21 cellular contexts compared by ENCODE assay signal in genomic region chr5:38615042-38615441, GRCh38. TPM values are rescaled to one million over a fixed set of nuclear protein-coding genes. Genes with fewer than 3 reads are reported as not detected.
A peak's percentile ranks its signal among the peaks of the same experiment; 100 is the strongest.
DNase-seq lines count a peak whose midpoint lies in the region; ATAC-seq, FAIRE-seq and TF ChIP-seq lines count a peak whose summit lies in the region.
"Had no signal": no experiment of that assay in that cellular context is flagged by ENCODE, and none has a peak within 500 bp of the region (broad histone marks: within the 10 kb centered on the region; RNA-seq: fewer than 3 reads in every experiment).

No MANE protein-coding gene starts in this region.

- H4K20me1 ChIP-seq in K562 (replicated peaks; ENCODE audit: control insufficient read depth, insufficient read depth, low read length), result no peaks in the 10 kb centered on the region
- H4K20me1 ChIP-seq: BLaER1 treated with 17β-estradiol and CSF1 and Interleukin-3, amounts not matched to agents 10 nM and 100 nM had no signal

- no peaks in the 10 kb centered on the region for H3K9me1 ChIP-seq in K562 (ENCODE audit: control insufficient read depth, insufficient read depth, low read length)

- no peak overlapping the region for H3K4ac ChIP-seq in mesendoderm (ENCODE audit: low read depth, low read length)

- H3K9ac ChIP-seq in K562 (ENCODE audit: insufficient read depth in 1 of 2, low read depth in 2 of 2, low read length in 2 of 2) (no peak overlapping the region), mesendoderm (ENCODE audit: low read length) (no peak overlapping the region)
- H3K9ac ChIP-seq: BLaER1 treated with 17β-estradiol and CSF1 and Interleukin-3, amounts not matched to agents 10 nM and 100 nM; GM23248 had no signal

- no peak overlapping the region for H2BK120ac ChIP-seq in mesendoderm (ENCODE audit: low read depth, low read length)

- CTCF ChIA-PET in K562 (lab: Yijun Ruan, JAX; ENCODE audit: low intra/inter-chr PET ratio), result no interaction called here

- H2AFZ ChIP-seq in K562 (ENCODE audit: low read depth, low read length), result no peak overlapping the region
- H2AFZ ChIP-seq: GM23248 had no signal

- in situ Hi-C loops in K562 (cut with MboI), result no loop called here

- TF ChIP-seq CTCF in C4-2B (conservative IDR thresholded peaks at IDR 0.05) (no peak), K562 (IDR thresholded peaks at IDR 0.05 in 2 of 3, conservative IDR thresholded peaks at IDR 0.05 in 1 of 3; ENCODE audit: insufficient read depth in 2 of 3, low read depth in 1 of 3, low read length in 3 of 3) (no peak), testis (IDR thresholded peaks at IDR 0.05) (no peak), lower lobe of right lung (IDR thresholded peaks at IDR 0.05) (no peak)

- no peak overlapping the region for H4K8ac ChIP-seq in mesendoderm (ENCODE audit: low read depth, low read length)

- BruUV-seq in K562 (replicated peaks; lab: Mats Ljungman, UMichigan), result no TSS peak

- H3K27ac ChIP-seq in C4-2B (peak overlapping the region; percentile 27; the same call in 1 of the 2 replicates), K562 (ENCODE audit: extremely low read depth, low read depth, low read length) (no peak overlapping the region), mesendoderm (ENCODE audit: low read depth, low read length) (no peak overlapping the region), testis (no peak overlapping the region), lower lobe of right lung (no peak overlapping the region)
- H3K27ac ChIP-seq: BLaER1 treated with 17β-estradiol and CSF1 and Interleukin-3, amounts not matched to agents 10 nM and 100 nM; GM23248 had no signal

- POLR2A ChIA-PET in K562 (lab: Yijun Ruan, JAX), result interaction anchor here (1.1 kb wide), 1 partner anchor 22 kb away, joined by 3 read pairs; no protein-coding TSS in a partner anchor

- H2BK5ac ChIP-seq in mesendoderm (ENCODE audit: low read length), result peak overlapping the region; percentile 90

- H2AK5ac ChIP-seq in mesendoderm (ENCODE audit: low read length), result no peak overlapping the region

- TF ChIP-seq POLR2A in K562 (conservative IDR thresholded peaks at IDR 0.05) (no peak), testis (IDR thresholded peaks at IDR 0.05) (no peak)

- H2BK15ac ChIP-seq in mesendoderm (replicated peaks; ENCODE audit: low read depth), result no peak overlapping the region

- H3K23ac ChIP-seq in mesendoderm (ENCODE audit: low read length), result no peak overlapping the region

- H3K27me3 ChIP-seq in K562 (ENCODE audit: control insufficient read depth in 2 of 2, insufficient read depth in 2 of 2, low read length in 2 of 2), result no peaks in the 10 kb centered on the region
- no peaks in the 10 kb centered on the region for H3K27me3 ChIP-seq in mesendoderm (ENCODE audit: insufficient read depth, low read length, poor library complexity)
- no peaks in the 10 kb centered on the region for H3K27me3 ChIP-seq in testis
- no peaks in the 10 kb centered on the region for H3K27me3 ChIP-seq in lower lobe of right lung (ENCODE audit: low read depth)
- H3K27me3 ChIP-seq: BLaER1 treated with 17β-estradiol and CSF1 and Interleukin-3, amounts not matched to agents 10 nM and 100 nM had no signal

- H3K27ac Mint-ChIP-seq in activated naive CD8-positive, alpha-beta T cell treated with anti-CD3 and anti-CD28 coated beads for 36 hours, result no peak overlapping the region
- H3K27ac Mint-ChIP-seq: CD8-positive, alpha-beta T cell had no signal

- intact Hi-C loops in K562 (cut with micrococcal nuclease), result no loop called here
- intact Hi-C loops in testis (cut with DNase I; ENCODE audit: low total_unique reads), result no loop called here
- intact Hi-C loops in lower lobe of right lung (cut with DNase I), result no loop called here

- no peak overlapping the region for H3K4me2 ChIP-seq in K562 (ENCODE audit: insufficient read depth, low read length)
- no peak overlapping the region for H3K4me2 ChIP-seq in mesendoderm (ENCODE audit: low read length)
- H3K4me2 ChIP-seq: BLaER1 treated with 17β-estradiol and CSF1 and Interleukin-3, amounts not matched to agents 10 nM and 100 nM had no signal

- FAIRE-seq in K562 (lab: Jason Lieb, UNC), result no peak
- FAIRE-seq: D721Med, G401.6, GM12891, H54 had no signal

- H3K36me3 Mint-ChIP-seq in activated naive CD8-positive, alpha-beta T cell treated with anti-CD3 and anti-CD28 coated beads for 36 hours, result no peaks in the 10 kb centered on the region
- H3K36me3 Mint-ChIP-seq: CD8-positive, alpha-beta T cell had no signal

- H3K9me3 ChIP-seq in K562 (replicated peaks; ENCODE audit: control insufficient read depth, insufficient read depth, low read depth, low read length), result no peaks in the 10 kb centered on the region
- no peaks in the 10 kb centered on the region for H3K9me3 ChIP-seq in testis
- peaks cover 8% of the 10 kb centered on the region for H3K9me3 ChIP-seq in lower lobe of right lung

- TF ChIP-seq RAD21 in K562 (CRISPR knock-in tag; conservative IDR thresholded peaks at IDR 0.05 in 1 of 2, IDR thresholded peaks at IDR 0.05 in 1 of 2), result no peak

- no peak overlapping the region for H4K5ac ChIP-seq in mesendoderm (ENCODE audit: low read length)

- TF ChIP-seq EP300 in K562 (IDR thresholded peaks at IDR 0.05; ENCODE audit: low read length), result no peak

- peak overlapping the region; percentile 56 for H3K18ac ChIP-seq in mesendoderm (ENCODE audit: low read length)

- H3K4me1 Mint-ChIP-seq in activated naive CD8-positive, alpha-beta T cell treated with anti-CD3 and anti-CD28 coated beads for 36 hours, result no peaks in the 10 kb centered on the region

- WGBS in K562 (ENCODE audit: insufficient coverage, low coverage, missing lambda C conversion rate), result 0% methylated on average over 1 of the region's 1 CpG
- no CpG with 5 or more reads among the region's 1 CpG for WGBS in mesendoderm (ENCODE audit: extremely low coverage, insufficient coverage, low lambda C conversion rate)
- 77 to 89% methylated on average over 1 of the region's 1 CpG for WGBS in testis, 2 donors

- no peak overlapping the region for H3K56ac ChIP-seq in mesendoderm (ENCODE audit: low read length)

- no peaks in the 10 kb centered on the region for H3K79me1 ChIP-seq in mesendoderm (ENCODE audit: low read length)

- no peak overlapping the region for H3K4me3 Mint-ChIP-seq in activated naive CD8-positive, alpha-beta T cell treated with anti-CD3 and anti-CD28 coated beads for 36 hours
- H3K4me3 Mint-ChIP-seq: CD8-positive, alpha-beta T cell had no signal

- peaks cover 15% of the 10 kb centered on the region for H3K9me3 Mint-ChIP-seq in activated naive CD8-positive, alpha-beta T cell treated with anti-CD3 and anti-CD28 coated beads for 36 hours

- H3K4me1 ChIP-seq in K562 (replicated peaks in 1 of 2; ENCODE audit: control insufficient read depth in 2 of 2, insufficient read depth in 2 of 2, low read length in 2 of 2) (no peaks in the 10 kb centered on the region), mesendoderm (ENCODE audit: control insufficient read depth, low read depth, low read length) (peaks cover 8% of the 10 kb centered on the region), testis (peaks cover 3% of the 10 kb centered on the region), lower lobe of right lung (peaks cover 22% of the 10 kb centered on the region)
- H3K4me1 ChIP-seq: BLaER1 treated with 17β-estradiol and CSF1 and Interleukin-3, amounts not matched to agents 10 nM and 100 nM had no signal

- ATAC-seq in K562 (no peak), lower lobe of right lung (no peak)
- ATAC-seq: CD8-positive, alpha-beta T cell had no signal

- H3K36me3 ChIP-seq in K562 (ENCODE audit: control insufficient read depth, insufficient read depth, low read length), result no peaks in the 10 kb centered on the region
- H3K36me3 ChIP-seq in mesendoderm (ENCODE audit: control insufficient read depth, insufficient read depth, low read length), result no peaks in the 10 kb centered on the region
- H3K36me3 ChIP-seq in testis (ENCODE audit: low read depth, missing control alignments), result no peaks in the 10 kb centered on the region
- H3K36me3 ChIP-seq in lower lobe of right lung, result no peaks in the 10 kb centered on the region
- H3K36me3 ChIP-seq: BLaER1 treated with 17β-estradiol and CSF1 and Interleukin-3, amounts not matched to agents 10 nM and 100 nM had no signal

- peaks cover 7% of the 10 kb centered on the region for H3K27me3 Mint-ChIP-seq in activated naive CD8-positive, alpha-beta T cell treated with anti-CD3 and anti-CD28 coated beads for 36 hours

- DNase-seq in SK-N-DZ (ENCODE audit: low spot score), result peak; percentile 30
- DNase-seq in K562 (ENCODE audit: extremely low read depth in 1 of 4, low spot score in 3 of 4), result no peak
- DNase-seq in mesendoderm, result peak; percentile 81
- DNase-seq in activated naive CD4-positive, alpha-beta T cell (lab: John Stamatoyannopoulos, UW), result no peak
- DNase-seq in testis, result no peak
- DNase-seq in activated naive CD8-positive, alpha-beta T cell treated with anti-CD3 and anti-CD28 coated beads for 36 hours, result no peak
- no peak for DNase-seq in lower lobe of right lung
- DNase-seq: AML-193; CD8-positive, alpha-beta T cell; COR-L47; DMS153; DMS79 treated with DMSO at 0.1 percent for 48 hours; EL; GM23248; IMR-90 had no signal

- H3K4me3 ChIP-seq in K562 (no peak overlapping the region), mesendoderm (ENCODE audit: low read length) (no peak overlapping the region), testis (no peak overlapping the region), lower lobe of right lung (no peak overlapping the region)
- H3K4me3 ChIP-seq: BLaER1 treated with 17β-estradiol and CSF1 and Interleukin-3, amounts not matched to agents 10 nM and 100 nM; GM23248 had no signal

- H3K79me2 ChIP-seq in K562 (ENCODE audit: control insufficient read depth, insufficient read depth, low read length) (no peaks in the 10 kb centered on the region), mesendoderm (ENCODE audit: control insufficient read depth, insufficient read depth, low read length) (no peaks in the 10 kb centered on the region)

RNA-seq across cellular contexts. Expression of gene LIFR, which starts 58.6 kb away (rescaled TPM):
- polyA plus RNA-seq in SK-N-DZ (2014; cell fraction: cytosol; rRNA removed), result 16.8 and 18.7 TPM in 2 replicates
- polyA plus RNA-seq in SK-N-DZ (2014; cell fraction: nucleus; rRNA removed), result 21.6 and 22.9 TPM in 2 replicates
- total RNA-seq in K562 (2011; cell fraction: chromatin; rRNA removed; ENCODE audit: low replicate concordance), result 6.4 and 14.6 TPM in 2 replicates
- total RNA-seq in K562 (2011; cell fraction: nucleolus; rRNA removed), result 3.0 and 3.2 TPM in 2 replicates
- total RNA-seq in K562 (2011; cell fraction: nucleoplasm; rRNA removed), result 3.6 and 9.8 TPM in 2 replicates
- total RNA-seq in K562 (2014; rRNA removed), result 3.8 TPM in 2 replicates
- 3.3 and 4.2 TPM in 2 replicates for total RNA-seq in K562 (2014; rRNA removed; fragmentation: Illumina TruSeq; extraction: Trizol)
- 3.1 and 3.4 TPM in 2 replicates for total RNA-seq in K562 (2015; rRNA removed; fragmentation: Illumina TruSeq; extraction: Trizol)
- 3.4 and 3.7 TPM in 2 replicates for total RNA-seq in K562 (2021)
- polyA plus RNA-seq in K562 (2011; rRNA removed), result 0.74 and 5.7 TPM in 2 replicates
- polyA plus RNA-seq in K562 (2011; cell fraction: cytosol; rRNA removed), result 0.25 and 1.3 TPM in 2 replicates
- 0.87 and 4.5 TPM in 2 replicates for polyA plus RNA-seq in K562 (2011; cell fraction: nucleus; rRNA removed)
- 2.1 and 2.2 TPM in 2 replicates for polyA plus RNA-seq in K562 (2012)
- 1.7 and 1.8 TPM in 2 replicates for polyA plus RNA-seq in K562 (2014; fragmentation: Illumina TruSeq; extraction: Trizol)
- polyA plus RNA-seq in K562 (2014; fragmentation: Nextera tagmentation; extraction: Ambion mirVana), result under 1 TPM; 0.43 to 0.61 TPM
- 0.94 and 1.3 TPM in 2 replicates for polyA plus RNA-seq in K562 (2014; rRNA removed)
- polyA minus RNA-seq in K562 (2011; rRNA and poly(A)+ RNA removed), result 4.0 and 23.0 TPM in 2 replicates
- 1.4 and 7.7 TPM in 2 replicates for polyA minus RNA-seq in K562 (2011; cell fraction: cytosol; rRNA and poly(A)+ RNA removed)
- 3.1 and 7.5 TPM in 2 replicates for polyA minus RNA-seq in K562 (2011; cell fraction: nucleus; rRNA and poly(A)+ RNA removed)
- polyA plus RNA-seq in mesendoderm (2013, experiment 1 of 2), result 5.4 TPM
- polyA plus RNA-seq in mesendoderm (2013, experiment 2 of 2), result 5.0 TPM
- total RNA-seq in testis, result 10 to 100 TPM; 49.9 to 63.9 TPM
- polyA plus RNA-seq in testis (ENCODE audit: insufficient read depth, low read depth, low replicate concordance), result 19.7 TPM
- not detected for total RNA-seq in activated naive CD8-positive, alpha-beta T cell treated with anti-CD3 and anti-CD28 coated beads for 36 hours
- total RNA-seq in lower lobe of right lung, result 110 TPM
- total RNA-seq: CD8-positive, alpha-beta T cell had no signal

Comparison
In these comparisons a context has a peak if more than half of its experiments do, and no peak if none do; other contexts are left out.
1. DNase-seq: peak in SK-N-DZ (single experiment) and mesendoderm (single experiment); none in K562 (0 of 4), activated naive CD4-positive, alpha-beta T cell (0 of 4), testis (single experiment), activated naive CD8-positive, alpha-beta T cell treated with anti-CD3 and anti-CD28 coated beads for 36 hours (single experiment) and lower lobe of right lung (single experiment).